Comparison of ENCODE assay signal across 17 cellular contexts in the genomic region with DNA sequence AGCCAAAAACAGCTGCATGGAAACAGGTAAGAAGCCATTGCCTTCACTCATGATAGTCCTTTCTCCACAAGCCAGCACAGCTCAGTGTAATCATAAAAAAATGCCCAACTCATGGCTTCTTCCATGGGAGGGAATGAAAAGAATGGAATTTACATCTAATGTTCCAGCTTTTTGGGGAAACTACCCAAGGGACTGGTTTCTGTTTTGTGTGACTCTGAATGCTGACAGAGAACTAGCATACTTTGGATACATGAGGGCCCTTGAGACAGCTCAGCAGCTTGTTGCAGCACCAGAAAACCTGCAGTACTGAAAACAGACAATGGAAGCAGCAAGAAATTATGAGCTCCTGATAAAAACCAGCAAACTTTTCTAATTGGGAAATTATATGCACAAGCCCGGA. TPM values are rescaled to one million over a fixed set of nuclear protein-coding genes. Genes with fewer than 3 reads are reported as not detected.
DNase-seq lines count a peak whose midpoint lies in the region; ATAC-seq and TF ChIP-seq lines count a peak whose summit lies in the region.
"Had no signal": no experiment of that assay in that cellular context is flagged by ENCODE, and none has a peak within 500 bp of the region (broad histone marks: within the 10 kb centered on the region; RNA-seq: fewer than 3 reads in every experiment).

No MANE protein-coding gene starts in this region.

- no peaks in the 10 kb centered on the region for H3K4me1 Mint-ChIP-seq in activated T-helper 2 cell treated with anti-CD3 and anti-CD28 coated beads, Interferon-gamma antibody, Interleukin-2, Interleukin-4, amounts not matched to agents 10 μg/mL and 5 μg/mL and 100 μg/mL, durations not matched to agents 14 hours and 24 hours and 36 hours (ENCODE audit: low read depth)
- H3K4me1 Mint-ChIP-seq: H9, IgD-negative memory B cell had no signal

- no peaks in the 10 kb centered on the region for H3K9me3 ChIP-seq in lower lobe of right lung
- H3K9me3 ChIP-seq in upper lobe of right lung, result no peaks in the 10 kb centered on the region
- no peaks in the 10 kb centered on the region for H3K9me3 ChIP-seq in OCI-LY7 (ENCODE audit: low read length)

- H3K36me3 ChIP-seq in lower lobe of right lung, result no peaks in the 10 kb centered on the region
- no peaks in the 10 kb centered on the region for H3K36me3 ChIP-seq in upper lobe of right lung
- H3K36me3 ChIP-seq in OCI-LY7 (ENCODE audit: insufficient read depth, low read length), result no peaks in the 10 kb centered on the region

- peaks cover 17% of the 10 kb centered on the region for H3K9me3 Mint-ChIP-seq in activated T-helper 2 cell treated with anti-CD3 and anti-CD28 coated beads, Interferon-gamma antibody, Interleukin-2, Interleukin-4, amounts not matched to agents 10 μg/mL and 5 μg/mL and 100 μg/mL, durations not matched to agents 14 hours and 24 hours and 36 hours

- DNase-seq in GM04503 (ENCODE audit: low read depth) (peak; percentile 34), fibroblast of peridontal ligament (ENCODE audit: extremely low read depth) (peak; percentile 63), lower lobe of right lung (no peak), upper lobe of right lung (no peak), OCI-LY7 (ENCODE audit: low spot score) (no peak), DMS153 treated with DMSO at 0.1 percent for 48 hours (lab: John Stamatoyannopoulos, UW; ENCODE audit: unreplicated experiment) (no peak)
- DNase-seq in activated T-helper 2 cell treated with anti-CD3 and anti-CD28 coated beads, Interferon-gamma antibody, Interleukin-2, Interleukin-4, amounts not matched to agents 10 μg/mL and 5 μg/mL and 100 μg/mL, durations not matched to agents 14 hours and 24 hours and 36 hours (ENCODE audit: low spot score), result no peak
- no peak for DNase-seq in activated naive CD4-positive, alpha-beta T cell treated with anti-CD3 and anti-CD28 coated beads, Interleukin-2, amount 50 U/mL, for 16 hours
- DNase-seq: CD4-positive, CD25-positive, alpha-beta regulatory T cell; GOT3; H9 had no signal

- no peaks in the 10 kb centered on the region for H3K36me3 Mint-ChIP-seq in activated T-helper 2 cell treated with anti-CD3 and anti-CD28 coated beads, Interferon-gamma antibody, Interleukin-2, Interleukin-4, amounts not matched to agents 10 μg/mL and 5 μg/mL and 100 μg/mL, durations not matched to agents 14 hours and 24 hours and 36 hours (ENCODE audit: low read depth)
- H3K36me3 Mint-ChIP-seq: CD4-positive, CD25-positive, alpha-beta regulatory T cell had no signal

- no peaks in the 10 kb centered on the region for H3K9me2 ChIP-seq in OCI-LY7 (ENCODE audit: insufficient read depth, low read length)

- no peak overlapping the region for H3K27ac Mint-ChIP-seq in activated T-helper 2 cell treated with anti-CD3 and anti-CD28 coated beads, Interferon-gamma antibody, Interleukin-2, Interleukin-4, amounts not matched to agents 10 μg/mL and 5 μg/mL and 100 μg/mL, durations not matched to agents 14 hours and 24 hours and 36 hours
- H3K27ac Mint-ChIP-seq: CD4-positive, CD25-positive, alpha-beta regulatory T cell; H9; IgD-negative memory B cell had no signal

- no peak overlapping the region for H3K4me2 ChIP-seq in OCI-LY7 (ENCODE audit: low read length)
- H3K4me2 ChIP-seq: A549; BLaER1 treated with 17β-estradiol and CSF1 and Interleukin-3, amounts not matched to agents 10 nM and 100 nM had no signal

- no peak overlapping the region for H3K4me3 ChIP-seq in lower lobe of right lung
- no peak overlapping the region for H3K4me3 ChIP-seq in upper lobe of right lung
- H3K4me3 ChIP-seq in OCI-LY7 (ENCODE audit: low read depth, low read length, poor library complexity, severe bottlenecking), result no peak overlapping the region
- H3K4me3 ChIP-seq: A549; BLaER1 treated with 17β-estradiol and CSF1 and Interleukin-3, amounts not matched to agents 10 nM and 100 nM had no signal

- H3K27me3 ChIP-seq in lower lobe of right lung (ENCODE audit: low read depth) (no peaks in the 10 kb centered on the region), upper lobe of right lung (no peaks in the 10 kb centered on the region)
- H3K27me3 ChIP-seq: BLaER1 treated with 17β-estradiol and CSF1 and Interleukin-3, amounts not matched to agents 10 nM and 100 nM had no signal

- BruUV-seq in OCI-LY7 (replicated peaks; lab: Mats Ljungman, UMichigan), result no TSS peak

- H3K79me2 ChIP-seq in OCI-LY7 (ENCODE audit: insufficient read depth, low read depth, low read length), result no peaks in the 10 kb centered on the region

- H4K20me1 ChIP-seq in OCI-LY7 (ENCODE audit: insufficient read depth, low read length), result no peaks in the 10 kb centered on the region
- H4K20me1 ChIP-seq: BLaER1 treated with 17β-estradiol and CSF1 and Interleukin-3, amounts not matched to agents 10 nM and 100 nM had no signal

- peaks cover 12% of the 10 kb centered on the region for H3K27me3 Mint-ChIP-seq in activated T-helper 2 cell treated with anti-CD3 and anti-CD28 coated beads, Interferon-gamma antibody, Interleukin-2, Interleukin-4, amounts not matched to agents 10 μg/mL and 5 μg/mL and 100 μg/mL, durations not matched to agents 14 hours and 24 hours and 36 hours (ENCODE audit: low read depth)

- ATAC-seq in lower lobe of right lung (peak; percentile 59 to 69), upper lobe of right lung (peak; percentile 68)
- ATAC-seq: A549 had no signal

- POLR2A ChIA-PET in OCI-LY7 (lab: Charles Lee), result no interaction called here

- H3K4me3 Mint-ChIP-seq in activated T-helper 2 cell treated with anti-CD3 and anti-CD28 coated beads, Interferon-gamma antibody, Interleukin-2, Interleukin-4, amounts not matched to agents 10 μg/mL and 5 μg/mL and 100 μg/mL, durations not matched to agents 14 hours and 24 hours and 36 hours (ENCODE audit: low read depth), result no peak overlapping the region
- H3K4me3 Mint-ChIP-seq: CD4-positive, CD25-positive, alpha-beta regulatory T cell; H9 had no signal

- CTCF ChIA-PET in OCI-LY7 (lab: Charles Lee; ENCODE audit: unreplicated experiment), result no interaction called here

- H3K27ac ChIP-seq in lower lobe of right lung (no peak overlapping the region), upper lobe of right lung (no peak overlapping the region), OCI-LY7 (ENCODE audit: low read depth, low read length, poor library complexity, severe bottlenecking) (no peak overlapping the region)
- H3K27ac ChIP-seq: A549; BLaER1 treated with 17β-estradiol and CSF1 and Interleukin-3, amounts not matched to agents 10 nM and 100 nM had no signal

- H3K4me1 ChIP-seq in lower lobe of right lung (no peaks in the 10 kb centered on the region), upper lobe of right lung (no peaks in the 10 kb centered on the region), OCI-LY7 (ENCODE audit: insufficient read depth, low read length, poor library complexity, severe bottlenecking) (no peaks in the 10 kb centered on the region)
- H3K4me1 ChIP-seq: A549; BLaER1 treated with 17β-estradiol and CSF1 and Interleukin-3, amounts not matched to agents 10 nM and 100 nM had no signal

- intact Hi-C loops in lower lobe of right lung (cut with DNase I) (no loop called here), upper lobe of right lung (cut with DNase I) (no loop called here), OCI-LY7 (cut with micrococcal nuclease; ENCODE audit: unreplicated experiment) (no loop called here)
- intact Hi-C loops in activated T-helper 2 cell treated with anti-CD3 and anti-CD28 coated beads, Interferon-gamma antibody, Interleukin-2, Interleukin-4, amounts not matched to agents 10 μg/mL and 5 μg/mL and 100 μg/mL, durations not matched to agents 14 hours and 24 hours and 36 hours (cut with micrococcal nuclease), result no loop called here

- H2AFZ ChIP-seq in OCI-LY7 (ENCODE audit: low read length), result no peak overlapping the region

- TF ChIP-seq CTCF in lower lobe of right lung (IDR thresholded peaks at IDR 0.05), result no peak
- TF ChIP-seq CTCF in upper lobe of right lung (IDR thresholded peaks at IDR 0.05), result no peak
- no peak for TF ChIP-seq CTCF in OCI-LY7 (conservative IDR thresholded peaks at IDR 0.05; ENCODE audit: low read length)

RNA-seq across cellular contexts. Expression of a gene that starts 24.2 kb away (rescaled TPM):
- total RNA-seq in lower lobe of right lung (not detected), upper lobe of right lung (not detected), OCI-LY7 (2022) (not detected in 2 replicates)
- total RNA-seq in activated T-helper 2 cell treated with anti-CD3 and anti-CD28 coated beads, Interferon-gamma antibody, Interleukin-2, Interleukin-4, amounts not matched to agents 10 μg/mL and 5 μg/mL and 100 μg/mL, durations not matched to agents 14 hours and 24 hours and 36 hours, result 0.48 and 0.53 TPM in 2 replicates
- total RNA-seq in OCI-LY7 (2014; rRNA removed; shearing (Covaris generic)), result 0.39 TPM in 1 of 2 replicates, not detected in the other
- total RNA-seq: CD4-positive, CD25-positive, alpha-beta regulatory T cell; Daoy; G401; H9; HT-29 had no signal

Comparison
In these comparisons a context has a peak if more than half of its experiments do, and no peak if none do; other contexts are left out.
1. DNase-seq: peak in GM04503 (single experiment) and fibroblast of peridontal ligament (single experiment); none in lower lobe of right lung (single experiment), upper lobe of right lung (single experiment), activated T-helper 2 cell treated with anti-CD3 and anti-CD28 coated beads, Interferon-gamma antibody, Interleukin-2, Interleukin-4, amounts not matched to agents 10 μg/mL and 5 μg/mL and 100 μg/mL, durations not matched to agents 14 hours and 24 hours and 36 hours (single experiment), OCI-LY7 (single experiment), activated naive CD4-positive, alpha-beta T cell treated with anti-CD3 and anti-CD28 coated beads, Interleukin-2, amount 50 U/mL, for 16 hours (single experiment) and DMS153 treated with DMSO at 0.1 percent for 48 hours (single experiment).